ENCODE assay signal across 1 cellular context in the genomic region with DNA sequence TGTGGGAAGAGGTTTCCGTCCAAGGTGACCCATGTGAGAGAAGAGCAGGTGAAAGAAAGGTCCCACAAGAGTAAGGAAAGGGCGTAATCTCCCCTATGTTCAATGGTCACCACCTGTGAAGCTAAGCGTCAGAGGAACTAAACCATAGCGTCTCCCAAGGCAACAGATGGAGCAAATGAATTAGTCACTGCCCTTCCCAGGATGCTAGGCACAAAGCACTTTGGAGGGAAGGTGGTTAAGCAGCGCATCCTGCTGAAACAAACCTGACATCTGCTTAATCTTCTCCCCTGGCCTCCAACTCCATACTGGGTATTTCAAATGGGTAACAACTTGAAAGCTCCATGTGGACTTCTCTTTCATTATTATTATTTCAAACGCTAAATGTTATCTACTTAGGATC.
TF ChIP-seq lines count a peak whose summit lies in the region.

No MANE protein-coding gene starts in this region.

TF ChIP-seq in WTC11, 78 proteins besides CTCF, POLR2A, EP300 and RAD21 (continued from another document):
- TF ChIP-seq CDX4 (CRISPR knock-in tag; IDR thresholded peaks at IDR 0.05; ENCODE audit: borderline replicate concordance) (no peak), SP1 (CRISPR knock-in tag; conservative IDR thresholded peaks at IDR 0.05) (no peak), JAZF1 (CRISPR knock-in tag; IDR thresholded peaks at IDR 0.05) (no peak), GTF2I (CRISPR knock-in tag; conservative IDR thresholded peaks at IDR 0.05) (no peak), FOXJ3 (CRISPR knock-in tag; IDR thresholded peaks at IDR 0.05; ENCODE audit: borderline replicate concordance) (no peak)
